ENCODE assay signal across 2 cellular contexts in the genomic region with DNA sequence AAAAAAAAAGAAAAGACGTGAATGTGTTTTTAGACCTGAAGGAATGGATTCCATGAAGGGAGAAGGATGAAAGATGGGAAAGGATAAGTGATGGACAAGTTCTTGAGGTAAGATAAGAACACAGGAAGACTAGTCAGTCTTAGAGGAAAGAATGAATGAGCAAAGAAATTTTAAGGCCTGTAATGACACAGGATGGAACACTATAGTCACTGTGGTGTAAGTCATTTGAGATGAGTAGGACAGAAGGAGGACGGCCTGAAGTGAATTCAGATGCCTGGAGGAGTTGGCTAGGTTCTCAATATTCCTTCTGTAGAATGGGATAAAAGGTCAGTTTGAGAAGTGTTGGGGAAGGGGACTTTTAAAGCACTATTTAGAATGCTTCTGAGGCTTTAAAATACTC.
TF ChIP-seq lines count a peak whose summit lies in the region.

No MANE protein-coding gene starts in this region.

TF ChIP-seq in liver, 16 proteins besides CTCF, POLR2A, EP300 and RAD21:
- TF ChIP-seq, protein P1, sequence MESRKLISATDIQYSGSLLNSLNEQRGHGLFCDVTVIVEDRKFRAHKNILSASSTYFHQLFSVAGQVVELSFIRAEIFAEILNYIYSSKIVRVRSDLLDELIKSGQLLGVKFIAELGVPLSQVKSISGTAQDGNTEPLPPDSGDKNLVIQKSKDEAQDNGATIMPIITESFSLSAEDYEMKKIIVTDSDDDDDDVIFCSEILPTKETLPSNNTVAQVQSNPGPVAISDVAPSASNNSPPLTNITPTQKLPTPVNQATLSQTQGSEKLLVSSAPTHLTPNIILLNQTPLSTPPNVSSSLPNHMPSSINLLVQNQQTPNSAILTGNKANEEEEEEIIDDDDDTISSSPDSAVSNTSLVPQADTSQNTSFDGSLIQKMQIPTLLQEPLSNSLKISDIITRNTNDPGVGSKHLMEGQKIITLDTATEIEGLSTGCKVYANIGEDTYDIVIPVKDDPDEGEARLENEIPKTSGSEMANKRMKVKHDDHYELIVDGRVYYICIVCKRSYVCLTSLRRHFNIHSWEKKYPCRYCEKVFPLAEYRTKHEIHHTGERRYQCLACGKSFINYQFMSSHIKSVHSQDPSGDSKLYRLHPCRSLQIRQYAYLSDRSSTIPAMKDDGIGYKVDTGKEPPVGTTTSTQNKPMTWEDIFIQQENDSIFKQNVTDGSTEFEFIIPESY (IDR thresholded peaks at IDR 0.05): no peak
- no peak for TF ChIP-seq HNF4A (conservative IDR thresholded peaks at IDR 0.05)
- no peak for TF ChIP-seq FOXA2 (IDR thresholded peaks at IDR 0.05)
- no peak for TF ChIP-seq TAF1 (conservative IDR thresholded peaks at IDR 0.05)
- TF ChIP-seq, protein P2, sequence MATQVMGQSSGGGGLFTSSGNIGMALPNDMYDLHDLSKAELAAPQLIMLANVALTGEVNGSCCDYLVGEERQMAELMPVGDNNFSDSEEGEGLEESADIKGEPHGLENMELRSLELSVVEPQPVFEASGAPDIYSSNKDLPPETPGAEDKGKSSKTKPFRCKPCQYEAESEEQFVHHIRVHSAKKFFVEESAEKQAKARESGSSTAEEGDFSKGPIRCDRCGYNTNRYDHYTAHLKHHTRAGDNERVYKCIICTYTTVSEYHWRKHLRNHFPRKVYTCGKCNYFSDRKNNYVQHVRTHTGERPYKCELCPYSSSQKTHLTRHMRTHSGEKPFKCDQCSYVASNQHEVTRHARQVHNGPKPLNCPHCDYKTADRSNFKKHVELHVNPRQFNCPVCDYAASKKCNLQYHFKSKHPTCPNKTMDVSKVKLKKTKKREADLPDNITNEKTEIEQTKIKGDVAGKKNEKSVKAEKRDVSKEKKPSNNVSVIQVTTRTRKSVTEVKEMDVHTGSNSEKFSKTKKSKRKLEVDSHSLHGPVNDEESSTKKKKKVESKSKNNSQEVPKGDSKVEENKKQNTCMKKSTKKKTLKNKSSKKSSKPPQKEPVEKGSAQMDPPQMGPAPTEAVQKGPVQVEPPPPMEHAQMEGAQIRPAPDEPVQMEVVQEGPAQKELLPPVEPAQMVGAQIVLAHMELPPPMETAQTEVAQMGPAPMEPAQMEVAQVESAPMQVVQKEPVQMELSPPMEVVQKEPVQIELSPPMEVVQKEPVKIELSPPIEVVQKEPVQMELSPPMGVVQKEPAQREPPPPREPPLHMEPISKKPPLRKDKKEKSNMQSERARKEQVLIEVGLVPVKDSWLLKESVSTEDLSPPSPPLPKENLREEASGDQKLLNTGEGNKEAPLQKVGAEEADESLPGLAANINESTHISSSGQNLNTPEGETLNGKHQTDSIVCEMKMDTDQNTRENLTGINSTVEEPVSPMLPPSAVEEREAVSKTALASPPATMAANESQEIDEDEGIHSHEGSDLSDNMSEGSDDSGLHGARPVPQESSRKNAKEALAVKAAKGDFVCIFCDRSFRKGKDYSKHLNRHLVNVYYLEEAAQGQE (IDR thresholded peaks at IDR 0.05): no peak
- no peak for TF ChIP-seq JUND (IDR thresholded peaks at IDR 0.05)
- no peak for TF ChIP-seq NR2F2 (IDR thresholded peaks at IDR 0.05)
- TF ChIP-seq HNF4G (IDR thresholded peaks at IDR 0.05): no peak
TF ChIP-seq in liver: peak in this region for 0.

TF ChIP-seq in SK-N-SH, 30 proteins besides CTCF, POLR2A, EP300 and RAD21 (continued from another document):
- TF ChIP-seq, protein P1 (IDR thresholded peaks at IDR 0.05; ENCODE audit: borderline replicate concordance, low read depth): no peak
- TF ChIP-seq TEAD4 (IDR thresholded peaks at IDR 0.05; ENCODE audit: borderline replicate concordance, insufficient read depth): no peak
- TF ChIP-seq MEF2A (IDR thresholded peaks at IDR 0.05; ENCODE audit: borderline replicate concordance, low read depth): no peak
